Comparison of ENCODE assay signal across 23 cellular contexts in the genomic region with DNA sequence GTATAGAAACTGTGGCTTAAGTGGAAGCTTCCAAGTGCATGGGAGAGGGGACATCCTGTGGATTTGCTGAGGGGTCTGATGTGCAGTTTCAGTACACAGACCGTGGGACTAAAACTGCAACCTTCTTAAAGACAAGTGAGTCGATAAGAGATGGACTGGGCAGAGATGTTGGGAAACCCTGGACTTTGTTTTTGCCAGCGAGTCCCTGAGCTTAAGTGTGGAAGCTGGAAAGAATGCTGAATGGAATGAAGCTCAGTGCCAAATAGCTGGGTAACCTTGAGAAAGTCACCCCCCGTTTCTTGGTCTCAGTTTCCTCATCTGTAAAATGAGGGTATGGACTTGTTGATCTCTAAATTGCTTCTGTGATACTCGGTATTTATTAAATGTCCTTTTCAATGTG.
"Had no signal": no experiment of that assay in that cellular context is flagged by ENCODE, and none has a peak within 500 bp of the region (broad histone marks: within the 10 kb centered on the region; RNA-seq: fewer than 3 reads in every experiment).

No MANE protein-coding gene starts in this region.

- H3K36me3 ChIP-seq: left lung, neural progenitor cell, ovary, right lobe of liver, stomach, thyroid gland, vagina had no signal

- H3K9ac ChIP-seq: neural progenitor cell had no signal

- DNase-seq: cerebellar nuclear complex; cortex of kidney; head of caudate nucleus; kidney; left lung; mucosa of descending colon; naive thymus-derived CD4-positive, alpha-beta T cell; ovary; posterior cingulate gyrus; psoas muscle; right lobe of liver; stimulated activated CD4-positive, alpha-beta T cell treated with anti-CD3 and anti-CD28 coated beads, Interleukin-12 subunit alpha, Interleukin-12 subunit beta, amount 100 ng/mL, for 4 hours; stimulated activated CD4-positive, alpha-beta T cell treated with anti-CD3 and anti-CD28 coated beads, Interleukin-1b, Interleukin-23, amount 100 ng/mL, for 48 hours; stimulated activated CD4-positive, alpha-beta T cell treated with anti-CD3 and anti-CD28 coated beads, Interleukin-4, amount 100 ng/mL, for 1 hour; stimulated activated naive CD4-positive, alpha-beta T cell treated with Interleukin-2 at 50 U/mL for 16 hours; stomach; thyroid gland; trophoblast cell had no signal

- ATAC-seq: left lung; mucosa of descending colon; naive thymus-derived CD4-positive, alpha-beta T cell; stimulated activated effector memory CD8-positive, alpha-beta T cell treated with anti-CD3 and anti-CD28 coated beads, Interleukin-12 subunit alpha, Interleukin-12 subunit beta, amount 100 ng/mL, for 72 hours had no signal

- H3K4me2 ChIP-seq: neural progenitor cell, smooth muscle cell had no signal

- H2AFZ ChIP-seq: neural progenitor cell had no signal

- H3K4me3 ChIP-seq: left lung, lung, mucosa of descending colon, neural progenitor cell, ovary, psoas muscle, right lobe of liver, smooth muscle cell, stomach, thyroid gland, vagina had no signal

- H3K9me3 ChIP-seq: left lung, mucosa of descending colon, ovary, psoas muscle, right lobe of liver, stomach, thyroid gland, vagina had no signal

- H3K27me3 ChIP-seq: left lung, neural progenitor cell, ovary, right lobe of liver, stomach, thyroid gland, vagina had no signal

- H3K27ac ChIP-seq: left lung, neural progenitor cell, ovary, psoas muscle, right lobe of liver, stomach, thyroid gland, vagina had no signal

- H3K4me1 ChIP-seq: left lung, neural progenitor cell had no signal
